Comparison of ENCODE assay signal across 1 cellular context in the genomic region with DNA sequence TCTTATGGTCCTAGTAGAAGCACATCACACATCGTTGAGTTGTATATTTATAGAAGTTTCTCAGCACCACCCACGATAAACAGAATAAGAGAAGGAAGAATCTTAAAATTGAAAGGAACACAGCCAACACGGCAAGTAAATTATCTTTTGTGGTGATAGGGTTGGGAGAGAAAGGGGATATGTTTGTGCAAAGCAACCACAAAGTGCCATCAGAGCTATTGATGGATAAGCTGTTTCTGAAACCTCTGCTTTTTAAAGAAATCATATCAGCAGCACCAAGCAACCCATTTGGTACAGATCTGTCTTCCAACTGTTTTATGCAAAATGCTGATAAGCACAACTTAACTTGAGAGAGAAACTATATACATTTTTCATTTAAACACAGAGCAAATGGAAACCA.
TF ChIP-seq lines count a peak whose summit lies in the region.

No MANE protein-coding gene starts in this region.

TF ChIP-seq in IMR-90, 13 proteins besides CTCF, POLR2A, EP300 and RAD21 (continued from another document):
- no peak for TF ChIP-seq MAZ (IDR thresholded peaks at IDR 0.05; ENCODE audit: borderline replicate concordance, low read depth, low read length)
